Comparison of ENCODE assay signal across 18 cellular contexts in the genomic region with DNA sequence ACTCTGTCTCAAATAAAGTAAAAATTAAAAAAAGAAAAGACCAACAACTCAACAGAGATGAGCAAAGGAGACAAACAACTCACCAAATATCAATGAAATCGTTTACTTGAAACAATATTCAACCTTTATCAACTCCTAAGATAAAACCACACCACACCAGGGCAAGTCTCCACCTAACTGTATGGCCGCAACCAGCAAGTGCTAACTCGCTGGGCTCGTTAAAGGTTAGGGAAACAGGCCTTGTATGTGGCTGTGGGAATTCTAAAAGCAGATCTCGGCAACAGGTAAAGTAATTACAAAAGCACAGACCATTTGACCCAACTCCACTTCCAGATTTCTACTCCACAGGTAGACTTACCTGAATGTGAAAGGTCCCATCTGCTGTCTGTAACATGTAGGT. TPM values are rescaled to one million over a fixed set of nuclear protein-coding genes. Genes with fewer than 3 reads are reported as not detected.
DNase-seq lines count a peak whose midpoint lies in the region; ATAC-seq, FAIRE-seq and TF ChIP-seq lines count a peak whose summit lies in the region.
"Had no signal": no experiment of that assay in that cellular context is flagged by ENCODE, and none has a peak within 500 bp of the region (broad histone marks: within the 10 kb centered on the region; RNA-seq: fewer than 3 reads in every experiment).

No MANE protein-coding gene starts in this region.

- H3K27me3 Mint-ChIP-seq in osteocyte (ENCODE audit: unreplicated experiment), result no peaks in the 10 kb centered on the region

- H3K4me1 ChIP-seq in liver (ENCODE audit: control insufficient read depth in 4 of 4, insufficient read depth in 4 of 4, low read length in 3 of 4) (peaks cover 13 to 50% (median 38%) of the 10 kb centered on the region in 4 donors), HepG2 (ENCODE audit: insufficient read depth, low read length) (peaks cover 74% of the 10 kb centered on the region), smooth muscle cell (ENCODE audit: low read depth) (peaks cover 12% of the 10 kb centered on the region)

- H3K4me1 Mint-ChIP-seq in osteocyte (ENCODE audit: unreplicated experiment), result peaks cover 65% of the 10 kb centered on the region

- intact Hi-C loops in HepG2 (cut with micrococcal nuclease; ENCODE audit: unreplicated experiment), result loop anchor here (10.0 kb wide), 1 partner anchor 99 kb away; the partner anchor contains the start of gene FBXO31

- in situ Hi-C loops in HepG2 (cut with HindIII; ENCODE audit: extremely low pct_ligation_motif_present, low pct_unique_long_range_greater_than_20kb), result no loop called here

- H3K27me3 ChIP-seq in liver (ENCODE audit: control insufficient read depth in 4 of 4, insufficient read depth in 4 of 4, low read length in 3 of 4) (no peaks in the 10 kb centered on the region), HepG2 (ENCODE audit: control insufficient read depth in 1 of 2, insufficient read depth in 2 of 2, low read length in 2 of 2) (no peaks in the 10 kb centered on the region), smooth muscle cell (ENCODE audit: low read depth) (no peaks in the 10 kb centered on the region)

- ATAC-seq in HepG2 (no peak), esophagus mucosa (no peak)

- CTCF ChIA-PET in HepG2 (lab: Yijun Ruan, JAX; ENCODE audit: low intra/inter-chr PET ratio, low total read pairs), result no interaction called here

- peaks cover 16% of the 10 kb centered on the region for H3K36me3 Mint-ChIP-seq in osteocyte (ENCODE audit: unreplicated experiment)

- BruUV-seq in HepG2 (replicated peaks; lab: Mats Ljungman, UMichigan), result no TSS peak

- H3K27ac ChIP-seq in liver (ENCODE audit: low read depth in 1 of 2, low read length in 2 of 2), result peak overlapping the region; percentile 73 to 82
- H3K27ac ChIP-seq in HepG2 (ENCODE audit: extremely low read length, insufficient read depth, low read length), result no peak overlapping the region
- no peak overlapping the region for H3K27ac ChIP-seq in smooth muscle cell (ENCODE audit: low read depth)
- H3K27ac ChIP-seq: C4-2B, PC-9 had no signal

- peak overlapping the region; percentile 3 for H3K27ac Mint-ChIP-seq in osteocyte (ENCODE audit: unreplicated experiment)

- WGBS in liver, result 79% methylated on average over 5 of the region's 5 CpGs
- 94% methylated on average over 5 of the region's 5 CpGs for WGBS in HepG2 (ENCODE audit: low lambda C conversion rate)
- WGBS in smooth muscle cell (ENCODE audit: low lambda C conversion rate), result 89% methylated on average over 5 of the region's 5 CpGs

- no peaks in the 10 kb centered on the region for H3K36me3 ChIP-seq in liver (ENCODE audit: control insufficient read depth in 4 of 4, insufficient read depth in 3 of 4, low read depth in 1 of 4, low read length in 3 of 4)
- H3K36me3 ChIP-seq in HepG2 (replicated peaks in 1 of 2; ENCODE audit: control insufficient read depth in 1 of 2, insufficient read depth in 2 of 2, low read length in 2 of 2), result peaks cover 3 to 13% of the 10 kb centered on the region in 2 experiments
- H3K36me3 ChIP-seq in smooth muscle cell (ENCODE audit: low read depth), result no peaks in the 10 kb centered on the region

- DNase-seq in HepG2 (ENCODE audit: low spot score) (no peak), epithelial cell of esophagus (ENCODE audit: low read depth) (peak; percentile 52), osteocyte (ENCODE audit: extremely low spot score, unreplicated experiment) (no peak), NCI-H774 (lab: John Stamatoyannopoulos, UW) (no peak), smooth muscle cell (lab: John Stamatoyannopoulos, UW; ENCODE audit: unreplicated experiment) (no peak)
- DNase-seq: AML-193, DMS 273 treated with DMSO at 0.1 percent for 48 hours, KBM-7, NCI-H1417 treated with DMSO at 0.1 percent for 48 hours, NCI-H187 treated with DMSO at 0.1 percent for 48 hours, NCI-H345, NCI-H524 treated with DMSO at 0.1 percent for 48 hours, PC-9 had no signal

- H3K9ac ChIP-seq in liver (ENCODE audit: low read depth in 1 of 2, low read length in 2 of 2), result no peak overlapping the region
- no peak overlapping the region for H3K9ac ChIP-seq in HepG2 (ENCODE audit: insufficient read depth, low read depth, low read length)
- H3K9ac ChIP-seq in smooth muscle cell (ENCODE audit: low read depth), result no peak overlapping the region

- POLR2A ChIA-PET in HepG2 (lab: Yijun Ruan, JAX), result no interaction called here

- no peak for TF ChIP-seq RAD21 in liver (IDR thresholded peaks at IDR 0.05)
- no peak for TF ChIP-seq RAD21 in HepG2 (CRISPR knock-in tag; IDR thresholded peaks at IDR 0.05)

- no peaks in the 10 kb centered on the region for H3F3A ChIP-seq in smooth muscle cell (ENCODE audit: low read depth)

- H3K9me3 Mint-ChIP-seq in osteocyte (ENCODE audit: unreplicated experiment), result no peaks in the 10 kb centered on the region

- H3K4me3 ChIP-seq in liver (ENCODE audit: low read depth in 1 of 3, low read length in 3 of 3) (no peak overlapping the region), HepG2 (replicated peaks in 1 of 3; ENCODE audit: insufficient read depth in 1 of 3, low read depth in 2 of 3, low read length in 3 of 3) (no peak overlapping the region), epithelial cell of esophagus (ENCODE audit: low read length) (no peak overlapping the region), smooth muscle cell (no peak overlapping the region)
- H3K4me3 ChIP-seq: PC-9 had no signal

- H3K9me3 ChIP-seq in liver (ENCODE audit: control insufficient read depth in 4 of 4, low read length in 3 of 4), result no peaks in the 10 kb centered on the region
- H3K9me3 ChIP-seq in HepG2 (ENCODE audit: low read length), result no peaks in the 10 kb centered on the region
- no peaks in the 10 kb centered on the region for H3K9me3 ChIP-seq in smooth muscle cell (replicated peaks; ENCODE audit: low read depth)

- no peak overlapping the region for H3K4me2 ChIP-seq in HepG2 (ENCODE audit: low read depth, low read length)
- no peak overlapping the region for H3K4me2 ChIP-seq in smooth muscle cell
- H3K4me2 ChIP-seq: PC-9 had no signal

- no peak overlapping the region for H3K4me3 Mint-ChIP-seq in osteocyte (ENCODE audit: unreplicated experiment)

- H2AFZ ChIP-seq in HepG2 (ENCODE audit: low read length) (no peak overlapping the region), smooth muscle cell (ENCODE audit: low read depth) (no peak overlapping the region)
- H2AFZ ChIP-seq: PC-9 had no signal

- TF ChIP-seq CTCF in liver (IDR thresholded peaks at IDR 0.05; ENCODE audit: low read depth, low read length, missing input control) (no peak), HepG2 (CRISPR knock-in tag; IDR thresholded peaks at IDR 0.05) (no peak), epithelial cell of esophagus (IDR thresholded peaks at IDR 0.05; ENCODE audit: insufficient read depth, low read depth, low read length, missing control alignments) (no peak), osteocyte (IDR thresholded peaks at IDR 0.05) (no peak), smooth muscle cell (IDR thresholded peaks at IDR 0.05; ENCODE audit: borderline replicate concordance, insufficient read depth, poor library complexity, severe bottlenecking) (no peak)

- no peak for FAIRE-seq in HepG2 (lab: Jason Lieb, UNC)
- FAIRE-seq: G401.6, H1 had no signal

- no peak for TF ChIP-seq POLR2A in HepG2 (IDR thresholded peaks at IDR 0.05; ENCODE audit: insufficient read depth in 1 of 2, low read depth in 2 of 2, low read length in 2 of 2)

- H3K79me2 ChIP-seq in HepG2 (ENCODE audit: insufficient read depth, low read length) (peaks cover 85% of the 10 kb centered on the region), smooth muscle cell (ENCODE audit: low read depth) (peaks cover 84% of the 10 kb centered on the region)

- peaks cover 49% of the 10 kb centered on the region for H4K20me1 ChIP-seq in HepG2 (ENCODE audit: insufficient read depth, low read length)
- H4K20me1 ChIP-seq in smooth muscle cell (ENCODE audit: low read depth), result peaks cover 93% of the 10 kb centered on the region

- TF ChIP-seq EP300 in HepG2 (IDR thresholded peaks at IDR 0.05; ENCODE audit: low read depth in 2 of 2, low read length in 2 of 2) (no peak), HepG2 (CRISPR knock-in tag; IDR thresholded peaks at IDR 0.05; ENCODE audit: borderline replicate concordance) (no peak)

TF ChIP-seq in liver, 16 proteins besides CTCF, POLR2A, EP300 and RAD21:
- TF ChIP-seq NR2F2 (IDR thresholded peaks at IDR 0.05) (no peak), HNF4G (IDR thresholded peaks at IDR 0.05) (no peak)

TF ChIP-seq in HepG2, 621 proteins besides CTCF, POLR2A, EP300 and RAD21:
- TF ChIP-seq ZNF616 (CRISPR knock-in tag; IDR thresholded peaks at IDR 0.05; ENCODE audit: low read depth), result no peak

RNA-seq across cellular contexts. Expression of gene ZCCHC14, which starts 9.3 kb away (rescaled TPM):
- total RNA-seq in liver (10 to 100 TPM in 1 of 2 donors, 1 to 10 TPM in 1; 7.1 to 21.7 TPM), HepG2 (2016; rRNA removed; fragmentation: Illumina TruSeq; extraction: Trizol) (12.5 and 20.4 TPM in 2 replicates), osteocyte (44.8 and 47.7 TPM in 2 replicates), esophagus mucosa (11.4 TPM), smooth muscle cell (8.3 and 8.5 TPM in 2 replicates)
- polyA plus RNA-seq in liver (1 to 10 TPM; 6.3 to 8.9 TPM), HepG2 (2011; rRNA removed) (12.4 and 13.9 TPM in 2 replicates), smooth muscle cell (4.6 and 4.8 TPM in 2 replicates)
- total RNA-seq in HepG2 (2016; cell fraction: cytosol; rRNA removed; fragmentation: Illumina TruSeq; extraction: Trizol; ENCODE audit: low read depth), result 10.4 and 15.8 TPM in 2 replicates
- total RNA-seq in HepG2 (2016; cell fraction: insoluble cytoplasmic fraction; rRNA removed; fragmentation: Illumina TruSeq; extraction: Trizol), result 11.4 and 19.2 TPM in 2 replicates
- total RNA-seq in HepG2 (2016; cell fraction: membrane; rRNA removed; fragmentation: Illumina TruSeq; extraction: Trizol), result 9.4 and 10.4 TPM in 2 replicates
- 21.7 and 25.2 TPM in 2 replicates for total RNA-seq in HepG2 (2016; cell fraction: nucleus; rRNA removed; fragmentation: Illumina TruSeq; extraction: Trizol)
- 7.2 and 8.1 TPM in 2 replicates for polyA plus RNA-seq in HepG2 (2011; cell fraction: cytosol; rRNA removed)
- polyA plus RNA-seq in HepG2 (2011; cell fraction: nucleus; rRNA removed), result 44.4 and 55.9 TPM in 2 replicates
- polyA plus RNA-seq in HepG2 (2012), result 24.9 and 25.6 TPM in 2 replicates
- 0.75 and 0.90 TPM in 2 replicates for polyA plus RNA-seq in HepG2 (2016; cell fraction: cytosol; fragmentation: Illumina TruSeq; extraction: Trizol; ENCODE audit: low read depth)
- polyA plus RNA-seq in HepG2 (2016; cell fraction: insoluble cytoplasmic fraction; fragmentation: Illumina TruSeq; extraction: Trizol; ENCODE audit: low read depth), result 19.5 and 24.4 TPM in 2 replicates
- 3.1 and 3.9 TPM in 2 replicates for polyA plus RNA-seq in HepG2 (2016; cell fraction: membrane; fragmentation: Illumina TruSeq; extraction: Trizol; ENCODE audit: low read depth)
- polyA plus RNA-seq in HepG2 (2016; cell fraction: nucleus; fragmentation: Illumina TruSeq; extraction: Trizol; ENCODE audit: insufficient read depth, low read depth), result 46.5 and 48.4 TPM in 2 replicates
- 16.6 and 28.7 TPM in 2 replicates for polyA minus RNA-seq in HepG2 (2011; rRNA and poly(A)+ RNA removed; ENCODE audit: low replicate concordance)
- polyA minus RNA-seq in HepG2 (2011; cell fraction: cytosol; rRNA and poly(A)+ RNA removed), result 20.6 and 23.9 TPM in 2 replicates
- 24.0 and 26.7 TPM in 2 replicates for polyA minus RNA-seq in HepG2 (2011; cell fraction: nucleus; rRNA and poly(A)+ RNA removed)

Comparison
In these comparisons a context has a peak if more than half of its experiments do, and no peak if none do; other contexts are left out.
1. H3K27ac ChIP-seq: peak in liver (2 of 2); none in HepG2 (single experiment) and smooth muscle cell (single experiment).